Comparison of ENCODE assay signal across 24 cellular contexts in genomic region chr3:41431386-41431785, GRCh38.
"Had no signal": no experiment of that assay in that cellular context is flagged by ENCODE, and none has a peak within 500 bp of the region (broad histone marks: within the 10 kb centered on the region; RNA-seq: fewer than 3 reads in every experiment).

No MANE protein-coding gene starts in this region.

- H3K4me1 ChIP-seq: colonic mucosa, esophagus squamous epithelium, lower lobe of right lung, sigmoid colon, stomach, thyroid gland had no signal

- H3K27me3 ChIP-seq: colonic mucosa, esophagus squamous epithelium, ovary, sigmoid colon, stomach, thyroid gland had no signal

- H3K27me3 Mint-ChIP-seq: type B pancreatic cell had no signal

- H3K36me3 ChIP-seq: colonic mucosa, esophagus squamous epithelium, lower lobe of right lung, ovary, sigmoid colon, stomach, thyroid gland had no signal

- H3K27ac Mint-ChIP-seq: natural killer cell; stimulated activated effector memory CD8-positive, alpha-beta T cell treated with anti-CD3 and anti-CD28 coated beads, Interleukin-12 subunit alpha, Interleukin-12 subunit beta, amount 100 ng/mL, for 72 hours; type B pancreatic cell had no signal

- H3K4me3 ChIP-seq: colonic mucosa, esophagus squamous epithelium, lower lobe of right lung, ovary, sigmoid colon, stomach, thyroid gland had no signal

- DNase-seq: colonic mucosa; dermis blood vessel endothelial cell; effector memory CD4-positive, alpha-beta T cell; erythroblast; esophagus squamous epithelium; foreskin melanocyte; hypothalamus; kidney; left ventricle myocardium superior; lower lobe of right lung; natural killer cell; occipital lobe; ovary; posterior cingulate gyrus; sigmoid colon; stimulated activated CD4-positive, alpha-beta T cell treated with anti-CD3 and anti-CD28 coated beads, Interleukin-2, amount 100 ng/mL, for 24 hours; stimulated activated CD4-positive, alpha-beta T cell treated with anti-CD3 and anti-CD28 coated beads, Interleukin-4, amount 100 ng/mL, for 24 hours; stimulated activated naive CD4-positive, alpha-beta T cell treated with Interleukin-2 at 50 U/mL for 16 hours; stomach; thyroid gland had no signal

- H3K9me3 ChIP-seq: colonic mucosa, lower lobe of right lung, ovary, thyroid gland had no signal

- H3K27ac ChIP-seq: colonic mucosa, esophagus squamous epithelium, lower lobe of right lung, ovary, sigmoid colon, stomach, thyroid gland had no signal

- ATAC-seq: left ventricle myocardium superior; lower lobe of right lung; natural killer cell; right cardiac atrium; stimulated activated effector memory CD8-positive, alpha-beta T cell treated with anti-CD3 and anti-CD28 coated beads, Interleukin-12 subunit alpha, Interleukin-12 subunit beta, amount 100 ng/mL, for 72 hours had no signal

- FAIRE-seq: endothelial cell of umbilical vein, kidney had no signal

- H3K36me3 Mint-ChIP-seq: stimulated activated effector memory CD8-positive, alpha-beta T cell treated with anti-CD3 and anti-CD28 coated beads, Interleukin-12 subunit alpha, Interleukin-12 subunit beta, amount 100 ng/mL, for 72 hours had no signal

- H3K4me3 Mint-ChIP-seq: natural killer cell; stimulated activated effector memory CD8-positive, alpha-beta T cell treated with anti-CD3 and anti-CD28 coated beads, Interleukin-12 subunit alpha, Interleukin-12 subunit beta, amount 100 ng/mL, for 72 hours; type B pancreatic cell had no signal
